1 cellular context compared by ENCODE assay signal in the genomic region with DNA sequence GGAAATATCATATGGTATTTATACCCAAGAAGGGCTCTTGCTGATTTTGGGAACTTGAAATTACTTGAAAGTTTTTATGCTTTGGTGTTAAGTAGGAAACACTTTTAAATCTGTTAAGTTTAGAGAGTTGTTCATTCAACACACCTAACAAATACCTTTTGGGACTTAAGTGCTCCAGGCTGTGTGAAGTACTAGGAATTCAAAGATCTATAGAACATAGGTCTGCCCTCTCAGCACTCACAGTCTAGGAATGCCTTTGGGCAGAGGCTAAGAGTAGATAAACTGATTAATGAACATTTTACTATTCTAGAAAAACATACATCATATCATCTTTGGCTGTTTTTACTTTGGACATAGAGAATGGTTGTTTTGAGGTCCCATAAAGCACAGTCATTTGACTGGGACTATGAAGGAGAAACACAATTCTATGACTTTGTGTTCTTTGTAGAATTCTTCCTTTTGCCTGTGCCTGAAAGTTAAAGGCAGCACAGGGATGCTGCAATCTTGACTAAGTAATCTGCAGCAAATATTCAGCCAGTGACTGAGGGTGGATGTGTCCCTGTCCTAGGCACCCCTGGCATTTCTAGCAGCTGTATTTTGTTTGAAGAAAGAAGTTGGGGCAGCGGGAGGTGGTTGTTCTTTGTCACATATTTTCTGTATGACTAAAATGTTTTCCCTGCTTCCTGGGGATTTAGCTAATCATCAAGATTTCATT.
TF ChIP-seq lines count a peak whose summit lies in the region.

No MANE protein-coding gene starts in this region.

TF ChIP-seq in IMR-90, 13 proteins besides CTCF, POLR2A, EP300 and RAD21 (continued from another document):
- TF ChIP-seq, protein P1, sequence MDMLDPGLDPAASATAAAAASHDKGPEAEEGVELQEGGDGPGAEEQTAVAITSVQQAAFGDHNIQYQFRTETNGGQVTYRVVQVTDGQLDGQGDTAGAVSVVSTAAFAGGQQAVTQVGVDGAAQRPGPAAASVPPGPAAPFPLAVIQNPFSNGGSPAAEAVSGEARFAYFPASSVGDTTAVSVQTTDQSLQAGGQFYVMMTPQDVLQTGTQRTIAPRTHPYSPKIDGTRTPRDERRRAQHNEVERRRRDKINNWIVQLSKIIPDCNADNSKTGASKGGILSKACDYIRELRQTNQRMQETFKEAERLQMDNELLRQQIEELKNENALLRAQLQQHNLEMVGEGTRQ (IDR thresholded peaks at IDR 0.05; ENCODE audit: low read depth, low read length): no peak
- TF ChIP-seq CEBPB (IDR thresholded peaks at IDR 0.05; ENCODE audit: low read depth, low read length) (no peak), MAZ (IDR thresholded peaks at IDR 0.05; ENCODE audit: borderline replicate concordance, low read depth, low read length) (no peak), NFE2L2 (IDR thresholded peaks at IDR 0.05; ENCODE audit: low read depth, low read length) (no peak), BHLHE40 (IDR thresholded peaks at IDR 0.05; ENCODE audit: low read depth, low read length) (no peak), CHD1 (IDR thresholded peaks at IDR 0.05; ENCODE audit: low read depth, low read length) (no peak), FOS (IDR thresholded peaks at IDR 0.05; ENCODE audit: low read depth, low read length) (no peak), MAFK (IDR thresholded peaks at IDR 0.05; ENCODE audit: low read depth, low read length) (no peak), MXI1 (IDR thresholded peaks at IDR 0.05; ENCODE audit: borderline replicate concordance, low read depth, low read length) (no peak), RFX5 (IDR thresholded peaks at IDR 0.05; ENCODE audit: low read depth, low read length) (no peak)
- TF ChIP-seq, protein P2, sequence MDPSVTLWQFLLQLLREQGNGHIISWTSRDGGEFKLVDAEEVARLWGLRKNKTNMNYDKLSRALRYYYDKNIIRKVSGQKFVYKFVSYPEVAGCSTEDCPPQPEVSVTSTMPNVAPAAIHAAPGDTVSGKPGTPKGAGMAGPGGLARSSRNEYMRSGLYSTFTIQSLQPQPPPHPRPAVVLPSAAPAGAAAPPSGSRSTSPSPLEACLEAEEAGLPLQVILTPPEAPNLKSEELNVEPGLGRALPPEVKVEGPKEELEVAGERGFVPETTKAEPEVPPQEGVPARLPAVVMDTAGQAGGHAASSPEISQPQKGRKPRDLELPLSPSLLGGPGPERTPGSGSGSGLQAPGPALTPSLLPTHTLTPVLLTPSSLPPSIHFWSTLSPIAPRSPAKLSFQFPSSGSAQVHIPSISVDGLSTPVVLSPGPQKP (IDR thresholded peaks at IDR 0.05; ENCODE audit: borderline replicate concordance, low read depth, low read length): no peak
